In genomic region chr1:154403300-154403943, GRCh38 we compare ENCODE assay signal across 13 cellular contexts. TPM values are rescaled to one million over a fixed set of nuclear protein-coding genes. Genes with fewer than 3 reads are reported as not detected.
DNase-seq lines count a peak whose midpoint lies in the region; ATAC-seq and TF ChIP-seq lines count a peak whose summit lies in the region.
"Had no signal": no experiment of that assay in that cellular context is flagged by ENCODE, and none has a peak within 500 bp of the region (broad histone marks: within the 10 kb centered on the region; RNA-seq: fewer than 3 reads in every experiment).

No MANE protein-coding gene starts in this region.

- H3K4me3 ChIP-seq in DND-41 (ENCODE audit: low read depth in 1 of 2, low read length in 2 of 2) (no peak overlapping the region), NB4 (ENCODE audit: low read depth, low read length) (no peak overlapping the region), neutrophil (ENCODE audit: low read depth in 1 of 2, low read length in 1 of 2) (peak overlapping the region; percentile 86 to 96), uterus (no peak overlapping the region)
- H3K4me3 ChIP-seq: heart right ventricle had no signal

- intact Hi-C loops in uterus (cut with DNase I; ENCODE audit: low total_unique reads), result no loop called here

- H2AFZ ChIP-seq in DND-41 (ENCODE audit: low read depth, low read length), result no peak overlapping the region

- H3K27me3 Mint-ChIP-seq in activated T-cell treated with anti-CD3 and anti-CD28 coated beads, Interleukin-2, amount 50 U/mL, for 24 hours, result no peaks in the 10 kb centered on the region

- TF ChIP-seq CTCF in DND-41 (IDR thresholded peaks at IDR 0.05; ENCODE audit: borderline replicate concordance, extremely low read depth, low read length, poor library complexity, severe bottlenecking) (no peak), NB4 (IDR thresholded peaks at IDR 0.05; ENCODE audit: low read depth, low read length) (no peak), neutrophil (IDR thresholded peaks at IDR 0.05) (no peak), uterus (IDR thresholded peaks at IDR 0.05) (no peak)

- no peaks in the 10 kb centered on the region for H3K79me2 ChIP-seq in DND-41 (ENCODE audit: insufficient read depth, low read length)

- no peaks in the 10 kb centered on the region for H3K36me3 Mint-ChIP-seq in activated T-cell treated with anti-CD3 and anti-CD28 coated beads, Interleukin-2, amount 50 U/mL, for 24 hours (ENCODE audit: low read depth)

- peaks cover 74% of the 10 kb centered on the region for H3K4me1 Mint-ChIP-seq in activated T-cell treated with anti-CD3 and anti-CD28 coated beads, Interleukin-2, amount 50 U/mL, for 24 hours (ENCODE audit: low read depth)

- DNase-seq in DND-41 (peak; percentile 61), NB4 (ENCODE audit: low read depth) (peak; percentile 94), ureter (ENCODE audit: low spot score) (no peak), NCI-H446 (lab: John Stamatoyannopoulos, UW) (no peak), uterus (no peak)
- DNase-seq in activated T-cell treated with anti-CD3 and anti-CD28 coated beads, Interleukin-2, amount 50 U/mL, for 24 hours, result no peak
- DNase-seq: DMS53, heart right ventricle, IMR-90, mammary epithelial cell, NCI-H69 had no signal

- peak overlapping the region; percentile 71 for H3K27ac Mint-ChIP-seq in activated T-cell treated with anti-CD3 and anti-CD28 coated beads, Interleukin-2, amount 50 U/mL, for 24 hours

- H3K9ac ChIP-seq in DND-41 (ENCODE audit: low read depth, low read length), result no peak overlapping the region

- no peaks in the 10 kb centered on the region for H3K36me3 ChIP-seq in DND-41 (ENCODE audit: insufficient read depth, low read length)
- H3K36me3 ChIP-seq in neutrophil, result no peaks in the 10 kb centered on the region
- no peaks in the 10 kb centered on the region for H3K36me3 ChIP-seq in uterus
- H3K36me3 ChIP-seq: heart right ventricle had no signal

- TF ChIP-seq POLR2A in NB4 (IDR thresholded peaks at IDR 0.05; ENCODE audit: extremely low read depth, insufficient read length) (no peak), uterus (IDR thresholded peaks at IDR 0.05) (no peak)

- peaks cover 25% of the 10 kb centered on the region; the same call in 1 of the 2 replicates for H4K20me1 ChIP-seq in DND-41 (ENCODE audit: insufficient read depth, low read length)

- H3K27ac ChIP-seq in DND-41 (ENCODE audit: low read length) (no peak overlapping the region), neutrophil (peak overlapping the region; percentile 99), uterus (no peak overlapping the region)

- ATAC-seq in DND-41 (ENCODE audit: insufficient read depth, low read depth) (peak; percentile 80), GM21723 (IDR thresholded peaks at IDR 0.05; ENCODE audit: unreplicated experiment) (no peak)
- ATAC-seq: heart right ventricle had no signal

- H3K9me3 ChIP-seq in DND-41 (ENCODE audit: insufficient read depth, low read length, severe bottlenecking) (no peaks in the 10 kb centered on the region), neutrophil (no peaks in the 10 kb centered on the region), uterus (no peaks in the 10 kb centered on the region)
- H3K9me3 ChIP-seq: heart right ventricle had no signal

- no peaks in the 10 kb centered on the region for H3K9me3 Mint-ChIP-seq in activated T-cell treated with anti-CD3 and anti-CD28 coated beads, Interleukin-2, amount 50 U/mL, for 24 hours

- H3K4me3 Mint-ChIP-seq in activated T-cell treated with anti-CD3 and anti-CD28 coated beads, Interleukin-2, amount 50 U/mL, for 24 hours, result no peak overlapping the region

- H3K27me3 ChIP-seq in DND-41 (ENCODE audit: insufficient read depth, low read length, poor library complexity), result peaks cover 64% of the 10 kb centered on the region
- H3K27me3 ChIP-seq in neutrophil, result no peaks in the 10 kb centered on the region
- H3K27me3 ChIP-seq in uterus, result no peaks in the 10 kb centered on the region
- H3K27me3 ChIP-seq: heart right ventricle had no signal

- no peak overlapping the region for H3K4me2 ChIP-seq in DND-41 (ENCODE audit: insufficient read depth, low read length)

- H3K4me1 ChIP-seq in DND-41 (ENCODE audit: insufficient read depth, low read length) (peaks cover 17% of the 10 kb centered on the region), neutrophil (ENCODE audit: control insufficient read depth in 1 of 2, insufficient read depth in 1 of 2, low read depth in 1 of 2, low read length in 1 of 2) (peaks cover 69 to 77% of the 10 kb centered on the region in 2 experiments), uterus (peaks cover 15 to 16% of the 10 kb centered on the region in 2 donors)

RNA-seq across cellular contexts. Expression of gene IL6R, which starts 1.7 kb away (rescaled TPM):
- 12.5 TPM for total RNA-seq in ureter
- total RNA-seq in uterus, result 10 to 100 TPM in 3 of 4 donors, 1 to 10 TPM in 1; 9.7 to 28.2 (median 17.1) TPM

Comparison
In these comparisons a context has a peak if more than half of its experiments do, and no peak if none do; other contexts are left out.
1. DNase-seq: peak in DND-41 (single experiment) and NB4 (single experiment); none in activated T-cell treated with anti-CD3 and anti-CD28 coated beads, Interleukin-2, amount 50 U/mL, for 24 hours (single experiment), ureter (single experiment), NCI-H446 (0 of 2) and uterus (0 of 2).
2. H3K4me3 ChIP-seq: peak in neutrophil (2 of 2); none in DND-41 (0 of 2), NB4 (single experiment) and uterus (0 of 2).